22 cellular contexts compared by ENCODE assay signal in genomic region chr4:92988301-92988700, GRCh38.
"Had no signal": no experiment of that assay in that cellular context is flagged by ENCODE, and none has a peak within 500 bp of the region (broad histone marks: within the 10 kb centered on the region; RNA-seq: fewer than 3 reads in every experiment).

No MANE protein-coding gene starts in this region.

- H3K27ac ChIP-seq: hepatocyte, spleen, thoracic aorta had no signal

- FAIRE-seq: endometrium, islet of Langerhans had no signal

- ATAC-seq: activated CD4-positive, alpha-beta T cell treated with anti-CD3 and anti-CD28 coated beads for 36 hours; activated naive CD8-positive, alpha-beta T cell treated with anti-CD3 and anti-CD28 coated beads, Interleukin-2, amount 50 U/mL, for 24 hours; T-helper 17 cell had no signal

- H3K4me2 ChIP-seq: hepatocyte had no signal

- H3K4me1 ChIP-seq: spleen had no signal

- H3K27me3 ChIP-seq: hepatocyte, spleen had no signal

- DNase-seq: activated B cell treated with CpG ODN at 0.5 μM for 24 hours; activated CD4-positive, alpha-beta T cell treated with anti-CD3 and anti-CD28 coated beads for 36 hours; activated CD4-positive, alpha-beta T cell treated with anti-CD3 and anti-CD28 coated beads, Interleukin-2, amount 50 U/mL, for 48 hours; activated naive CD4-positive, alpha-beta T cell treated with anti-CD3 and anti-CD28 coated beads, Interleukin-2, amount 10 ng/mL, durations not matched to agents 7 days and 5 days; activated naive CD8-positive, alpha-beta T cell treated with anti-CD3 and anti-CD28 coated beads, Interleukin-2, amount 50 U/mL, for 24 hours; activated T-cell treated with anti-CD3 and anti-CD28 coated beads, Interleukin-2, amount 50 U/mL, for 48 hours; aorta; caudate nucleus; effector CD4-positive, alpha-beta T cell; foreskin melanocyte; glutamatergic neuron; naive B cell; retina; spleen; stimulated activated CD4-positive, alpha-beta T cell treated with anti-CD3 and anti-CD28 coated beads, Interleukin-4, amount 100 ng/mL, for 24 hours; stimulated activated naive CD4-positive, alpha-beta T cell treated with Interleukin-2 at 50 U/mL for 16 hours; SW 1271; T-helper 17 cell had no signal

- H3K79me2 ChIP-seq: hepatocyte had no signal

- H2AFZ ChIP-seq: hepatocyte had no signal

- H3K4me3 ChIP-seq: hepatocyte, spleen, thoracic aorta had no signal

- H3K9me3 ChIP-seq: spleen, thoracic aorta had no signal

- H3K36me3 ChIP-seq: spleen, thoracic aorta had no signal
